11 cellular contexts compared by ENCODE assay signal in genomic region chr7:147412782-147413186, GRCh38.
DNase-seq lines count a peak whose midpoint lies in the region; ATAC-seq and TF ChIP-seq lines count a peak whose summit lies in the region.
"Had no signal": no experiment of that assay in that cellular context is flagged by ENCODE, and none has a peak within 500 bp of the region (broad histone marks: within the 10 kb centered on the region; RNA-seq: fewer than 3 reads in every experiment).

No MANE protein-coding gene starts in this region.

- H3K4me3 ChIP-seq in ACC112 (ENCODE audit: low read depth, low read length) (peak overlapping the region; percentile 21; the same call in 1 of the 2 replicates), brain microvascular endothelial cell (ENCODE audit: low read depth, low read length) (no peak overlapping the region)
- H3K4me3 ChIP-seq: tibial nerve had no signal

- H3K4me1 Mint-ChIP-seq in stimulated activated effector memory CD8-positive, alpha-beta T cell treated with anti-CD3 and anti-CD28 coated beads, Interleukin-12 subunit alpha, Interleukin-12 subunit beta, amount 100 ng/mL, for 72 hours: no peaks in the 10 kb centered on the region

- no peak for ATAC-seq in stimulated activated effector memory CD8-positive, alpha-beta T cell treated with anti-CD3 and anti-CD28 coated beads, Interleukin-12 subunit alpha, Interleukin-12 subunit beta, amount 100 ng/mL, for 72 hours
- ATAC-seq in GM18519 (IDR thresholded peaks at IDR 0.05; ENCODE audit: low FRiP score, unreplicated experiment): no peak

- H3K79me2 ChIP-seq in ACC112 (ENCODE audit: control insufficient read depth, insufficient read depth, low read length, unreplicated experiment): no peaks in the 10 kb centered on the region

- H3K27me3 ChIP-seq in ACC112 (ENCODE audit: insufficient read depth, low read length): no peaks in the 10 kb centered on the region
- H3K27me3 ChIP-seq in brain microvascular endothelial cell (replicated peaks): no peaks in the 10 kb centered on the region
- H3K27me3 ChIP-seq: tibial nerve had no signal

- DNase-seq in HS-27A (ENCODE audit: low read depth) (peak; percentile 77), brain microvascular endothelial cell (peak; percentile 78), left kidney (ENCODE audit: low read depth, low spot score) (peak; percentile 7), SKM-1 treated with dmso at 0.1 percent for 144 hours (lab: John Stamatoyannopoulos, UW; ENCODE audit: unreplicated experiment) (no peak), NCI-H82 treated with DMSO at 0.1 percent for 48 hours (lab: John Stamatoyannopoulos, UW; ENCODE audit: unreplicated experiment) (no peak)
- no peak for DNase-seq in stimulated activated effector memory CD8-positive, alpha-beta T cell treated with anti-CD3 and anti-CD28 coated beads, Interleukin-12 subunit alpha, Interleukin-12 subunit beta, amount 100 ng/mL, for 72 hours (ENCODE audit: low spot score in 2 of 2)
- DNase-seq: NCI-H446 treated with DMSO at 0.1 percent for 48 hours, small intestine had no signal

- H3K4me3 Mint-ChIP-seq in stimulated activated effector memory CD8-positive, alpha-beta T cell treated with anti-CD3 and anti-CD28 coated beads, Interleukin-12 subunit alpha, Interleukin-12 subunit beta, amount 100 ng/mL, for 72 hours: no peak overlapping the region

- H3K4me1 ChIP-seq in ACC112 (ENCODE audit: control insufficient read depth, insufficient read depth, low read length, unreplicated experiment): peaks cover 39% of the 10 kb centered on the region

- H3K27ac ChIP-seq in ACC112 (ENCODE audit: low read depth, low read length) (peak overlapping the region; percentile 75), brain microvascular endothelial cell (peak overlapping the region; percentile 50)

- TF ChIP-seq CTCF in brain microvascular endothelial cell (IDR thresholded peaks at IDR 0.05; ENCODE audit: low read depth, low read length, missing control alignments): no peak

- in situ Hi-C loops in brain microvascular endothelial cell (cut with HindIII; ENCODE audit: low pct_ligation_motif_present, low sequenced_read_pairs): no loop called here

- H3K9me3 Mint-ChIP-seq in stimulated activated effector memory CD8-positive, alpha-beta T cell treated with anti-CD3 and anti-CD28 coated beads, Interleukin-12 subunit alpha, Interleukin-12 subunit beta, amount 100 ng/mL, for 72 hours: peaks cover 23% of the 10 kb centered on the region

- no peaks in the 10 kb centered on the region for H3K36me3 Mint-ChIP-seq in stimulated activated effector memory CD8-positive, alpha-beta T cell treated with anti-CD3 and anti-CD28 coated beads, Interleukin-12 subunit alpha, Interleukin-12 subunit beta, amount 100 ng/mL, for 72 hours

- no peak overlapping the region for H2AFZ ChIP-seq in ACC112 (ENCODE audit: low read length, unreplicated experiment)

- H3K27ac Mint-ChIP-seq in stimulated activated effector memory CD8-positive, alpha-beta T cell treated with anti-CD3 and anti-CD28 coated beads, Interleukin-12 subunit alpha, Interleukin-12 subunit beta, amount 100 ng/mL, for 72 hours: no peak overlapping the region

- H3K36me3 ChIP-seq in ACC112 (ENCODE audit: insufficient read depth, low read length): no peaks in the 10 kb centered on the region
- H3K36me3 ChIP-seq in brain microvascular endothelial cell (replicated peaks): no peaks in the 10 kb centered on the region
- H3K36me3 ChIP-seq: tibial nerve had no signal

Comparison
In these comparisons a context has a peak if more than half of its experiments do, and no peak if none do; other contexts are left out.
1. DNase-seq: peak in HS-27A (single experiment), brain microvascular endothelial cell (single experiment) and left kidney (single experiment); none in stimulated activated effector memory CD8-positive, alpha-beta T cell treated with anti-CD3 and anti-CD28 coated beads, Interleukin-12 subunit alpha, Interleukin-12 subunit beta, amount 100 ng/mL, for 72 hours (0 of 2), SKM-1 treated with dmso at 0.1 percent for 144 hours (single experiment) and NCI-H82 treated with DMSO at 0.1 percent for 48 hours (single experiment).